Comparison of ENCODE assay signal across 8 cellular contexts in genomic region chr6:118892248-118893094, GRCh38. TPM values are rescaled to one million over a fixed set of nuclear protein-coding genes. Genes with fewer than 3 reads are reported as not detected.
DNase-seq lines count a peak whose midpoint lies in the region; ATAC-seq, FAIRE-seq and TF ChIP-seq lines count a peak whose summit lies in the region.

No MANE protein-coding gene starts in this region.

- H3K4me3 Mint-ChIP-seq in neural crest cell: peak overlapping the region; percentile 100

- no peak overlapping the region for H4K91ac ChIP-seq in H1 (replicated peaks; ENCODE audit: insufficient read length, low read length)

- H4K20me1 ChIP-seq in PC-3 (ENCODE audit: low read length) (no peaks in the 10 kb centered on the region), H1 (replicated peaks in 1 of 2; ENCODE audit: control insufficient read depth in 1 of 2, insufficient read depth in 2 of 2, low read length in 2 of 2) (no peaks in the 10 kb centered on the region)

- CTCF ChIA-PET in PC-3 (lab: Charles Lee) (no interaction called here), H1 (lab: Charles Lee; ENCODE audit: partially characterized antibody) (interaction anchor here (1.4 kb wide), 1 partner anchor 27 kb away, joined by 4 read pairs; no protein-coding TSS in a partner anchor)

- H3K27me3 ChIP-seq in GM06990 (replicated peaks; ENCODE audit: control insufficient read depth, insufficient read depth, low read length): no peaks in the 10 kb centered on the region
- H3K27me3 ChIP-seq in PC-3 (ENCODE audit: low read length): no peaks in the 10 kb centered on the region
- no peaks in the 10 kb centered on the region for H3K27me3 ChIP-seq in H1 (replicated peaks in 1 of 4; ENCODE audit: control insufficient read depth in 3 of 4, extremely low read depth in 1 of 4, insufficient read depth in 3 of 4, low read length in 3 of 4)

- no peak overlapping the region for H3K4ac ChIP-seq in H1 (replicated peaks; ENCODE audit: insufficient read length, low read depth, low read length)

- H2AFZ ChIP-seq in PC-3 (ENCODE audit: low read length) (peak overlapping the region; percentile 76), H1 (ENCODE audit: low read length) (no peak overlapping the region)

- H3K27me3 Mint-ChIP-seq in neural crest cell (ENCODE audit: low read depth): peaks cover 4% of the 10 kb centered on the region

- no peak overlapping the region for H2BK5ac ChIP-seq in H1 (ENCODE audit: low read depth, low read length)

- intact Hi-C loops in PC-3 (cut with micrococcal nuclease): loop anchor here (2.0 to 10.0 kb wide), 3 partner anchors 16 to 328 kb away; no protein-coding TSS in a partner anchor

- no peak overlapping the region for H3K23ac ChIP-seq in H1 (ENCODE audit: insufficient read length)

- peaks cover 4% of the 10 kb centered on the region for H3K36me3 Mint-ChIP-seq in neural crest cell (ENCODE audit: low read depth)

- peaks cover 4% of the 10 kb centered on the region; the same call in 1 of the 2 replicates for H3K79me1 ChIP-seq in H1 (ENCODE audit: low read depth, low read length)

- peaks cover 24% of the 10 kb centered on the region for H3K4me1 ChIP-seq in PC-3 (ENCODE audit: insufficient read depth, low read length)
- H3K4me1 ChIP-seq in H1 (replicated peaks in 1 of 4; ENCODE audit: control insufficient read depth in 3 of 4, insufficient read depth in 4 of 4, low read length in 3 of 4): peaks cover 2 to 8% (median 3%) of the 10 kb centered on the region in 4 experiments; a peak in 4 of 7 replicates

- H3K27ac ChIP-seq in PC-3 (ENCODE audit: low read length): peak overlapping the region; percentile 77
- H3K27ac ChIP-seq in H1 (ENCODE audit: low read depth, low read length): no peak overlapping the region

- no peak overlapping the region for H2AK5ac ChIP-seq in H1 (ENCODE audit: low read depth, low read length)

- TF ChIP-seq EP300 in H1 (IDR thresholded peaks at IDR 0.05; ENCODE audit: borderline replicate concordance in 1 of 2, low read depth in 2 of 2, low read length in 2 of 2): no peak

- BruUV-seq in PC-3 (replicated peaks; lab: Mats Ljungman, UMichigan): no TSS peak

- no peak overlapping the region for H2BK15ac ChIP-seq in H1 (ENCODE audit: low read length)

- no peak overlapping the region for H2BK12ac ChIP-seq in H1 (ENCODE audit: low read depth, low read length)

- H3K23me2 ChIP-seq in H1 (ENCODE audit: low read depth, low read length): 0 out of 2 replicates have a peak, but pooled peaks cover 3% of the 10 kb centered on the region

- no peak overlapping the region for H3K27ac Mint-ChIP-seq in neural crest cell (ENCODE audit: unreplicated experiment)

- no peak overlapping the region for H4K8ac ChIP-seq in H1 (ENCODE audit: extremely low read depth, insufficient read depth, low read length)

- no peaks in the 10 kb centered on the region for H3F3A ChIP-seq in PC-3 (ENCODE audit: low read length, unreplicated experiment)

- H4K5ac ChIP-seq in H1 (ENCODE audit: insufficient read length, low read depth, low read length): no peak overlapping the region

- peaks cover 37% of the 10 kb centered on the region for H3K4me1 Mint-ChIP-seq in neural crest cell

- POLR2A ChIA-PET in PC-3 (lab: Charles Lee; ENCODE audit: unreplicated experiment): no interaction called here
- POLR2A ChIA-PET in H1 (lab: Charles Lee; ENCODE audit: partially characterized antibody): interaction anchor here (1.3 to 3.0 kb wide), 3 partner anchors 10 to 241 kb away, joined by 3 to 19 read pairs (median 8); partner anchors contain the start of gene CEP85L

- no peak for TF ChIP-seq RAD21 in H1 (IDR thresholded peaks at IDR 0.05 in 1 of 2, conservative IDR thresholded peaks at IDR 0.05 in 1 of 2; ENCODE audit: low read depth in 2 of 2, low read length in 2 of 2)

- H3K18ac ChIP-seq in H1 (ENCODE audit: extremely low read depth, low read length): no peak overlapping the region

- FAIRE-seq in H1 (lab: Jason Lieb, UNC): no peak

- H2BK20ac ChIP-seq in H1 (ENCODE audit: low read length): no peak overlapping the region

- ATAC-seq in PC-3: no peak
- ATAC-seq in GM19463 (IDR thresholded peaks at IDR 0.05; ENCODE audit: unreplicated experiment): no peak
- ATAC-seq in HG02623 (IDR thresholded peaks at IDR 0.05; ENCODE audit: unreplicated experiment): no peak

- H3K79me2 ChIP-seq in PC-3 (ENCODE audit: low read length) (peaks cover 61% of the 10 kb centered on the region), H1 (ENCODE audit: control insufficient read depth in 1 of 2, insufficient read depth in 2 of 2, low read length in 2 of 2) (peaks cover 4 to 42% of the 10 kb centered on the region in 2 experiments)

- WGBS in H1 (ENCODE audit: extremely low coverage in 1 of 2, insufficient coverage in 1 of 2, insufficient read length in 1 of 2, insufficient replicate concordance in 2 of 2, low coverage in 1 of 2, low lambda C conversion rate in 2 of 2, missing lambda C conversion rate in 1 of 2), 2 experiments: 77% methylated on average over 6 of the region's 6 CpGs; no CpG with 5 or more reads in 1 of the 2 experiments

- H3K9ac ChIP-seq in PC-3 (ENCODE audit: low read length) (peak overlapping the region; percentile 80), H1 (replicated peaks in 1 of 4; ENCODE audit: extremely low read depth in 1 of 4, low read depth in 3 of 4, low read length in 3 of 4) (peak overlapping the region in 2 of 4 experiments; percentile 86 to 90; a peak in 3 of 7 replicates)

- H3K14ac ChIP-seq in H1 (ENCODE audit: insufficient read length): no peak overlapping the region

- no peak overlapping the region for H2BK120ac ChIP-seq in H1 (replicated peaks; ENCODE audit: low read depth, low read length)

- H3K4me2 ChIP-seq in PC-3 (ENCODE audit: low read length) (peak overlapping the region; percentile 91), H1 (ENCODE audit: insufficient read depth in 1 of 2, low read depth in 2 of 2, low read length in 2 of 2) (peak overlapping the region; percentile 68 to 73)

- H3K36me3 ChIP-seq in GM06990 (ENCODE audit: control insufficient read depth, insufficient read depth, low read length) (no peaks in the 10 kb centered on the region), PC-3 (ENCODE audit: low read depth, low read length) (no peaks in the 10 kb centered on the region), H1 (ENCODE audit: control insufficient read depth in 2 of 4, insufficient read depth in 4 of 4, low read length in 3 of 4) (no peaks in the 10 kb centered on the region; a peak in 2 of 8 replicates)

- no peak for TF ChIP-seq POLR2A in H1 (IDR thresholded peaks at IDR 0.05; ENCODE audit: control extremely low read depth in 1 of 2, low read depth in 2 of 2, low read length in 2 of 2)

- DNase-seq in GM06990 (ENCODE audit: extremely low read depth, insufficient read length) (no peak), PC-3 (peak; percentile 18), H1 (ENCODE audit: low read depth in 1 of 2, low spot score in 2 of 2) (no peak), neural crest cell (ENCODE audit: low read depth, low spot score) (no peak), cerebellar nuclear complex (lab: John Stamatoyannopoulos, UW) (no peak)
- no peak for DNase-seq in effector CD8-positive, alpha-beta T cell (lab: John Stamatoyannopoulos, UW)

- no peak for TF ChIP-seq CTCF in GM06990 (IDR thresholded peaks at IDR 0.05; ENCODE audit: insufficient read depth, low read length, poor library complexity, severe bottlenecking)
- TF ChIP-seq CTCF in PC-3 (conservative IDR thresholded peaks at IDR 0.05; ENCODE audit: low read depth, low read length): no peak
- TF ChIP-seq CTCF in H1 (IDR thresholded peaks at IDR 0.05; ENCODE audit: control extremely low read depth in 1 of 3, insufficient read depth in 1 of 3, low read depth in 1 of 3, low read length in 3 of 3): no peak
- TF ChIP-seq CTCF in neural crest cell (conservative IDR thresholded peaks at IDR 0.05): no peak

- H3K56ac ChIP-seq in H1 (replicated peaks; ENCODE audit: insufficient read length, low read depth, low read length): no peak overlapping the region

- no peaks in the 10 kb centered on the region for H3K9me3 Mint-ChIP-seq in neural crest cell

- H3K9me2 ChIP-seq in PC-3 (replicated peaks; ENCODE audit: low read length): no peaks in the 10 kb centered on the region

- H3K4me3 ChIP-seq in GM06990 (replicated peaks; ENCODE audit: low read depth, low read length) (peak overlapping the region; percentile 67), PC-3 (ENCODE audit: low read length) (peak overlapping the region; percentile 99), H1 (ENCODE audit: extremely low read depth in 1 of 4, insufficient read depth in 2 of 4, low read depth in 3 of 4, low read length in 4 of 4) (peak overlapping the region; percentile 64 to 92 (median 76))

- H3K9me3 ChIP-seq in PC-3 (ENCODE audit: low read length): no peaks in the 10 kb centered on the region
- no peaks in the 10 kb centered on the region for H3K9me3 ChIP-seq in H1 (ENCODE audit: insufficient read depth in 2 of 2, low read depth in 1 of 2, low read length in 1 of 2)

TF ChIP-seq in H1, 55 proteins besides CTCF, POLR2A, EP300 and RAD21 (continues in another document):
- TF ChIP-seq SAP30 (IDR thresholded peaks at IDR 0.05; ENCODE audit: insufficient read depth, insufficient replicate concordance, low read length): no peak
- TF ChIP-seq TAF1 (IDR thresholded peaks at IDR 0.05; ENCODE audit: low read depth, low read length): no peak
- no peak for TF ChIP-seq KDM1A (IDR thresholded peaks at IDR 0.05; ENCODE audit: borderline replicate concordance, low read length)

RNA-seq across cellular contexts. Expression of gene ASF1A, which starts 1.5 kb away (rescaled TPM):
- total RNA-seq in PC-3 (2014; rRNA removed) (24.6 and 25.0 TPM in 2 replicates), neural crest cell (39.6 and 40.1 TPM in 2 replicates)
- total RNA-seq in H1 (2021; fragmentation: NEBNext Ultra II Directional; extraction: Animal tissue kit (Norgen Biotek cat#: 25700)): 45.7 and 50.2 TPM in 2 replicates
- 9.8 and 11.4 TPM in 2 replicates for polyA plus RNA-seq in H1 (2011; rRNA removed)
- 15.4 TPM for polyA plus RNA-seq in H1 (2011; cell fraction: cytosol; rRNA removed)
- 11.9 TPM for polyA plus RNA-seq in H1 (2011; cell fraction: nucleus; rRNA removed)
- 23.2 to 40.2 TPM (median 24.3 TPM) in 4 replicates for polyA plus RNA-seq in H1 (2012, experiment 1 of 2)
- 4.7 TPM for polyA plus RNA-seq in H1 (2012, experiment 2 of 2)
- polyA plus RNA-seq in H1 (2013, experiment 1 of 2): 23.5 TPM
- polyA plus RNA-seq in H1 (2013, experiment 2 of 2): 23.3 TPM
- polyA minus RNA-seq in H1 (2011; rRNA and poly(A)+ RNA removed): 9.3 and 9.6 TPM in 2 replicates
- polyA minus RNA-seq in H1 (2011; cell fraction: cytosol; rRNA and poly(A)+ RNA removed): 13.9 TPM
- 20.0 TPM for polyA minus RNA-seq in H1 (2011; cell fraction: nucleus; rRNA and poly(A)+ RNA removed)

RNA-seq across cellular contexts. Expression of gene MCM9, which starts 42.5 kb away (rescaled TPM):
- 5.3 and 5.8 TPM in 2 replicates for total RNA-seq in PC-3 (2014; rRNA removed)
- total RNA-seq in H1 (2021; fragmentation: NEBNext Ultra II Directional; extraction: Animal tissue kit (Norgen Biotek cat#: 25700)): 11.4 and 13.0 TPM in 2 replicates
- 3.2 and 3.7 TPM in 2 replicates for polyA plus RNA-seq in H1 (2011; rRNA removed)
- 6.3 TPM for polyA plus RNA-seq in H1 (2011; cell fraction: cytosol; rRNA removed)
- polyA plus RNA-seq in H1 (2011; cell fraction: nucleus; rRNA removed): 6.6 TPM
- polyA plus RNA-seq in H1 (2012, experiment 1 of 2): 9.3 to 15.0 TPM (median 12.0 TPM) in 4 replicates
- 0.68 TPM for polyA plus RNA-seq in H1 (2012, experiment 2 of 2)
- polyA plus RNA-seq in H1 (2013, experiment 1 of 2): 5.9 TPM
- 5.2 TPM for polyA plus RNA-seq in H1 (2013, experiment 2 of 2)
- polyA minus RNA-seq in H1 (2011; rRNA and poly(A)+ RNA removed): 11.4 and 19.5 TPM in 2 replicates
- 9.8 TPM for polyA minus RNA-seq in H1 (2011; cell fraction: cytosol; rRNA and poly(A)+ RNA removed)
- 31.5 TPM for polyA minus RNA-seq in H1 (2011; cell fraction: nucleus; rRNA and poly(A)+ RNA removed)
- 20.4 and 20.7 TPM in 2 replicates for total RNA-seq in neural crest cell
